ENCODE assay signal across 8 cellular contexts in the genomic region with DNA sequence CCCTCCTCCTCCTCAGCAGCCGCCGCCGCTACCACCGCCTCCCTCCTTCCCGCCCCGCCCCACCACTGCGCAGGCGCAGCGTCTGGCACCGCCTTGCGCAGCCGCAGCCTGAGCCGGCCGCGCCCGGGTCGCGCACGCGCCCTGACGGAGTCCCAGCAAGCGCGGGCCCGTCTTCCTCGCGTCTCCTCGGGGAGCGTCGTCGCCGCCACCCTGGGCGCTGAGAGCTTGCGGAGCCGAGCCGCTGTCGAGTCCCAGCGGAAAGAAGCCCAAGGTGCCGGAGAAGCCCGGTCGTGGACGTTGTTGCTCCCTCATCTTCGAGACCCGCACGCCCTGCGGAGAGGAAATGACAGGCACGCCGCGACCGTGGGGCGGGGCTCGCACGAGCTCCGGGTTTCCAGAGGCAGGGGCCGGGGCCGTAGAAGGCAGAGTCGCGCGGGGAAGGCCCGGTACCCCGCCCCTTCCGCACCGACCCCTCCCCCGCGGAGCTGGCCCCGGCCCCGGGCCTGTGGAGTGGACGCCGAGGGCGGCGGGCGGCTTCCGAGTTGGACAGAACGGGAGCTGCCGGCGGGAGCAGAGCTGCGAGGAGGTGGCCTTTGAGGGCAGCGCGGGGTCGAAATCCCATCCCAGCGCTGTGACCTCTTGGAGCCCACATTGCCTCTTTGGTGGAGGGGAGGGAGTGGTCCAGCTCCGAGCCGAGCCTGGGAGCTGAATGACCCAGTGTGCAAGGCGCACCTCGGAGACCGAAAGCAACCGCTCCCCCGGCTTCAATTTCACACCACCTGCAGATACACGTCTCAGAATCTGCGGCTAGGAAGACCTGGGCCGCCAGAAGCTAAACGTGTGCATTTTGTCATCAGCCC. TPM values are rescaled to one million over a fixed set of nuclear protein-coding genes. Genes with fewer than 3 reads are reported as not detected.
DNase-seq lines count a peak whose midpoint lies in the region; ATAC-seq, FAIRE-seq and TF ChIP-seq lines count a peak whose summit lies in the region.

No MANE protein-coding gene starts in this region.

- peak overlapping the region; percentile 89 for H3K27ac Mint-ChIP-seq in WTC11

- H3K4me1 ChIP-seq in spleen, result peaks cover 38 to 90% (median 84%) of the 10 kb centered on the region in 6 donors

- TF ChIP-seq POLR2A in spleen (IDR thresholded peaks at IDR 0.05), result peak in 2 of 3 donors; percentile 62 to 77

- peak; percentile 47 for ATAC-seq in GM19025 (IDR thresholded peaks at IDR 0.05; ENCODE audit: low read depth, unreplicated experiment)
- peak; percentile 39 for ATAC-seq in HG03196 (IDR thresholded peaks at IDR 0.05; ENCODE audit: unreplicated experiment)
- peak; percentile 83 for ATAC-seq in WTC11

- H3K4me1 Mint-ChIP-seq in WTC11, result peaks cover 31% of the 10 kb centered on the region

- TF ChIP-seq CTCF in WTC11 (IDR thresholded peaks at IDR 0.05) (no peak), bronchial epithelial cell (IDR thresholded peaks at IDR 0.05; ENCODE audit: insufficient read depth, low read length, severe bottlenecking) (no peak), spleen (IDR thresholded peaks at IDR 0.05 in 8 of 11, conservative IDR thresholded peaks at IDR 0.05 in 3 of 11) (peak in 2 of 11 experiments; percentile 15 to 31)

- POLR2A ChIA-PET in WTC11 (lab: Charles Lee), result interaction anchor here (0.8 to 3.3 kb wide), 16 partner anchors 10 to 175 kb away, joined by 3 to 23 read pairs (median 6); a partner anchor contains a TSS

- H3K9me3 Mint-ChIP-seq in WTC11, result no peaks in the 10 kb centered on the region

- DNase-seq in AG08396 (ENCODE audit: low spot score) (peak; percentile 100), NCI-H226 (peak; percentile 81), WTC11 (ENCODE audit: low spot score) (peak; percentile 98), bronchial epithelial cell (ENCODE audit: low read depth) (peak; percentile 77), iris pigment epithelial cell (ENCODE audit: low read depth) (peak; percentile 92), spleen (peak; percentile 99)

- CTCF ChIA-PET in WTC11 (lab: Charles Lee), result interaction anchor here (0.8 to 5.4 kb wide), 14 partner anchors 9 to 312 kb away, joined by 3 to 48 read pairs (median 4); a partner anchor contains a TSS

- H3K27me3 Mint-ChIP-seq in WTC11 (ENCODE audit: low read depth), result no peaks in the 10 kb centered on the region; the same call in 1 of the 2 replicates

- H3K4me3 ChIP-seq in bronchial epithelial cell (ENCODE audit: low read depth, low read length) (peak overlapping the region; percentile 92), spleen (peak overlapping the region; percentile 60 to 92 (median 84))

- no peaks in the 10 kb centered on the region for H3K9me3 ChIP-seq in spleen

- peaks cover 9% of the 10 kb centered on the region for H3K36me3 Mint-ChIP-seq in WTC11

- no peak for FAIRE-seq in bronchial epithelial cell (lab: Jason Lieb, UNC)

- H3K36me3 ChIP-seq in bronchial epithelial cell (ENCODE audit: control insufficient read depth, insufficient read depth, low read length) (peaks cover 2% of the 10 kb centered on the region), spleen (peaks cover 0 to 22% (median 5%) of the 10 kb centered on the region in 6 donors)

- peak overlapping the region; percentile 82 for H3K4me3 Mint-ChIP-seq in WTC11

- WGBS in spleen, 5 donors, result 0 to 1% (median 0%) methylated on average over 39 to 91 of the region's 91 CpGs

- H3K27me3 ChIP-seq in bronchial epithelial cell (ENCODE audit: control insufficient read depth, insufficient read depth, low read length) (no peaks in the 10 kb centered on the region), spleen (replicated peaks in 1 of 7) (no peaks in the 10 kb centered on the region)

- H3K27ac ChIP-seq in spleen, result peak overlapping the region; percentile 96 to 99 (median 97)

- intact Hi-C loops in spleen (cut with DNase I; ENCODE audit: low total_unique reads), result no loop called here

TF ChIP-seq in WTC11, 78 proteins besides CTCF, POLR2A, EP300 and RAD21 (continues in another document):
- TF ChIP-seq RELA (CRISPR knock-in tag; IDR thresholded peaks at IDR 0.05; ENCODE audit: borderline replicate concordance), result peak; percentile 78; the same call in 1 of the 2 replicates
- TF ChIP-seq, protein P1, sequence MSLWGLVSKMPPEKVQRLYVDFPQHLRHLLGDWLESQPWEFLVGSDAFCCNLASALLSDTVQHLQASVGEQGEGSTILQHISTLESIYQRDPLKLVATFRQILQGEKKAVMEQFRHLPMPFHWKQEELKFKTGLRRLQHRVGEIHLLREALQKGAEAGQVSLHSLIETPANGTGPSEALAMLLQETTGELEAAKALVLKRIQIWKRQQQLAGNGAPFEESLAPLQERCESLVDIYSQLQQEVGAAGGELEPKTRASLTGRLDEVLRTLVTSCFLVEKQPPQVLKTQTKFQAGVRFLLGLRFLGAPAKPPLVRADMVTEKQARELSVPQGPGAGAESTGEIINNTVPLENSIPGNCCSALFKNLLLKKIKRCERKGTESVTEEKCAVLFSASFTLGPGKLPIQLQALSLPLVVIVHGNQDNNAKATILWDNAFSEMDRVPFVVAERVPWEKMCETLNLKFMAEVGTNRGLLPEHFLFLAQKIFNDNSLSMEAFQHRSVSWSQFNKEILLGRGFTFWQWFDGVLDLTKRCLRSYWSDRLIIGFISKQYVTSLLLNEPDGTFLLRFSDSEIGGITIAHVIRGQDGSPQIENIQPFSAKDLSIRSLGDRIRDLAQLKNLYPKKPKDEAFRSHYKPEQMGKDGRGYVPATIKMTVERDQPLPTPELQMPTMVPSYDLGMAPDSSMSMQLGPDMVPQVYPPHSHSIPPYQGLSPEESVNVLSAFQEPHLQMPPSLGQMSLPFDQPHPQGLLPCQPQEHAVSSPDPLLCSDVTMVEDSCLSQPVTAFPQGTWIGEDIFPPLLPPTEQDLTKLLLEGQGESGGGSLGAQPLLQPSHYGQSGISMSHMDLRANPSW (CRISPR knock-in tag; conservative IDR thresholded peaks at IDR 0.05; ENCODE audit: low read depth), result 0 out of 2 replicates have a peak, but pooled peaks have one; percentile 53
- peak; percentile 79 for TF ChIP-seq TP53 (CRISPR knock-in tag; IDR thresholded peaks at IDR 0.05)
- TF ChIP-seq ELF4 (CRISPR knock-in tag; IDR thresholded peaks at IDR 0.05; ENCODE audit: low read depth), result 0 out of 2 replicates have a peak, but pooled peaks have one; percentile 81
- TF ChIP-seq ZNF671 (CRISPR knock-in tag; IDR thresholded peaks at IDR 0.05), result no peak
- no peak for TF ChIP-seq SOX15 (CRISPR knock-in tag; IDR thresholded peaks at IDR 0.05)
- TF ChIP-seq, protein P2, sequence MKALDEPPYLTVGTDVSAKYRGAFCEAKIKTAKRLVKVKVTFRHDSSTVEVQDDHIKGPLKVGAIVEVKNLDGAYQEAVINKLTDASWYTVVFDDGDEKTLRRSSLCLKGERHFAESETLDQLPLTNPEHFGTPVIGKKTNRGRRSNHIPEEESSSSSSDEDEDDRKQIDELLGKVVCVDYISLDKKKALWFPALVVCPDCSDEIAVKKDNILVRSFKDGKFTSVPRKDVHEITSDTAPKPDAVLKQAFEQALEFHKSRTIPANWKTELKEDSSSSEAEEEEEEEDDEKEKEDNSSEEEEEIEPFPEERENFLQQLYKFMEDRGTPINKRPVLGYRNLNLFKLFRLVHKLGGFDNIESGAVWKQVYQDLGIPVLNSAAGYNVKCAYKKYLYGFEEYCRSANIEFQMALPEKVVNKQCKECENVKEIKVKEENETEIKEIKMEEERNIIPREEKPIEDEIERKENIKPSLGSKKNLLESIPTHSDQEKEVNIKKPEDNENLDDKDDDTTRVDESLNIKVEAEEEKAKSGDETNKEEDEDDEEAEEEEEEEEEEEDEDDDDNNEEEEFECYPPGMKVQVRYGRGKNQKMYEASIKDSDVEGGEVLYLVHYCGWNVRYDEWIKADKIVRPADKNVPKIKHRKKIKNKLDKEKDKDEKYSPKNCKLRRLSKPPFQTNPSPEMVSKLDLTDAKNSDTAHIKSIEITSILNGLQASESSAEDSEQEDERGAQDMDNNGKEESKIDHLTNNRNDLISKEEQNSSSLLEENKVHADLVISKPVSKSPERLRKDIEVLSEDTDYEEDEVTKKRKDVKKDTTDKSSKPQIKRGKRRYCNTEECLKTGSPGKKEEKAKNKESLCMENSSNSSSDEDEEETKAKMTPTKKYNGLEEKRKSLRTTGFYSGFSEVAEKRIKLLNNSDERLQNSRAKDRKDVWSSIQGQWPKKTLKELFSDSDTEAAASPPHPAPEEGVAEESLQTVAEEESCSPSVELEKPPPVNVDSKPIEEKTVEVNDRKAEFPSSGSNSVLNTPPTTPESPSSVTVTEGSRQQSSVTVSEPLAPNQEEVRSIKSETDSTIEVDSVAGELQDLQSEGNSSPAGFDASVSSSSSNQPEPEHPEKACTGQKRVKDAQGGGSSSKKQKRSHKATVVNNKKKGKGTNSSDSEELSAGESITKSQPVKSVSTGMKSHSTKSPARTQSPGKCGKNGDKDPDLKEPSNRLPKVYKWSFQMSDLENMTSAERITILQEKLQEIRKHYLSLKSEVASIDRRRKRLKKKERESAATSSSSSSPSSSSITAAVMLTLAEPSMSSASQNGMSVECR (CRISPR knock-in tag; IDR thresholded peaks at IDR 0.05; ENCODE audit: borderline replicate concordance), result peak; percentile 92; the same call in 1 of the 2 replicates
- TF ChIP-seq, protein P3, sequence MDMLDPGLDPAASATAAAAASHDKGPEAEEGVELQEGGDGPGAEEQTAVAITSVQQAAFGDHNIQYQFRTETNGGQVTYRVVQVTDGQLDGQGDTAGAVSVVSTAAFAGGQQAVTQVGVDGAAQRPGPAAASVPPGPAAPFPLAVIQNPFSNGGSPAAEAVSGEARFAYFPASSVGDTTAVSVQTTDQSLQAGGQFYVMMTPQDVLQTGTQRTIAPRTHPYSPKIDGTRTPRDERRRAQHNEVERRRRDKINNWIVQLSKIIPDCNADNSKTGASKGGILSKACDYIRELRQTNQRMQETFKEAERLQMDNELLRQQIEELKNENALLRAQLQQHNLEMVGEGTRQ (CRISPR knock-in tag; IDR thresholded peaks at IDR 0.05), result peak; percentile 47; the same call in 1 of the 2 replicates
- peak; percentile 91; the same call in 1 of the 2 replicates for TF ChIP-seq CBFB (CRISPR knock-in tag; IDR thresholded peaks at IDR 0.05; ENCODE audit: low read depth)
- TF ChIP-seq EMX1 (CRISPR knock-in tag; IDR thresholded peaks at IDR 0.05), result no peak
- TF ChIP-seq, protein P4, sequence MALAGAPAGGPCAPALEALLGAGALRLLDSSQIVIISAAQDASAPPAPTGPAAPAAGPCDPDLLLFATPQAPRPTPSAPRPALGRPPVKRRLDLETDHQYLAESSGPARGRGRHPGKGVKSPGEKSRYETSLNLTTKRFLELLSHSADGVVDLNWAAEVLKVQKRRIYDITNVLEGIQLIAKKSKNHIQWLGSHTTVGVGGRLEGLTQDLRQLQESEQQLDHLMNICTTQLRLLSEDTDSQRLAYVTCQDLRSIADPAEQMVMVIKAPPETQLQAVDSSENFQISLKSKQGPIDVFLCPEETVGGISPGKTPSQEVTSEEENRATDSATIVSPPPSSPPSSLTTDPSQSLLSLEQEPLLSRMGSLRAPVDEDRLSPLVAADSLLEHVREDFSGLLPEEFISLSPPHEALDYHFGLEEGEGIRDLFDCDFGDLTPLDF (CRISPR knock-in tag; IDR thresholded peaks at IDR 0.05), result no peak
- TF ChIP-seq FOXK1 (CRISPR knock-in tag; IDR thresholded peaks at IDR 0.05), result peak; percentile 74

RNA-seq across cellular contexts. Expression of a gene that starts 0.5 kb away (rescaled TPM):
- total RNA-seq in WTC11 (2021) (44.2 to 47.6 TPM (median 44.5 TPM) in 3 replicates), bronchial epithelial cell (26.9 and 31.5 TPM in 2 replicates), spleen (10 to 100 TPM; 25.7 to 69.8 (median 58.4) TPM)
- 10 to 100 TPM; 14.8 to 40.1 (median 16.9) TPM for polyA plus RNA-seq in spleen

Comparison
In these comparisons a context has a peak if more than half of its experiments do, and no peak if none do; other contexts are left out.
1. Peak in every context shown above with its lines: DNase-seq, ATAC-seq, H3K4me3 ChIP-seq and H3K27ac ChIP-seq.